8 cellular contexts compared by ENCODE assay signal in genomic region chr2:240432820-240433801, GRCh38. TPM values are rescaled to one million over a fixed set of nuclear protein-coding genes. Genes with fewer than 3 reads are reported as not detected.
DNase-seq lines count a peak whose midpoint lies in the region; ATAC-seq and TF ChIP-seq lines count a peak whose summit lies in the region.
"Had no signal": no experiment of that assay in that cellular context is flagged by ENCODE, and none has a peak within 500 bp of the region (broad histone marks: within the 10 kb centered on the region; RNA-seq: fewer than 3 reads in every experiment).

No MANE protein-coding gene starts in this region.

- POLR2A ChIA-PET in IMR-90 (lab: Charles Lee; ENCODE audit: unreplicated experiment), result interaction anchor here (0.5 kb wide), 1 partner anchor 127 kb away, joined by 16 read pairs; no protein-coding TSS in a partner anchor

- H4K91ac ChIP-seq in IMR-90 (ENCODE audit: insufficient read depth, low read depth, low read length), result peak overlapping the region; percentile 99

- no peaks in the 10 kb centered on the region for H3F3A ChIP-seq in smooth muscle cell (ENCODE audit: low read depth)

- 95% methylated on average over 16 of the region's 34 CpGs; no CpG with 5 or more reads in 1 of the 2 experiments for WGBS in IMR-90 (ENCODE audit: extremely low coverage in 2 of 2, insufficient read length in 1 of 2), 2 experiments
- 92% methylated on average over 34 of the region's 34 CpGs for WGBS in smooth muscle cell (ENCODE audit: low lambda C conversion rate)

- H2AK9ac ChIP-seq in IMR-90 (replicated peaks; ENCODE audit: low read depth, low read length, poor library complexity), result peak overlapping the region; percentile 98

- H3K4me1 Mint-ChIP-seq in activated T-cell treated with anti-CD3 and anti-CD28 coated beads, Interleukin-2, amount 50 U/mL, for 72 hours (ENCODE audit: low read depth), result peaks cover 23% of the 10 kb centered on the region

- H3K4me3 ChIP-seq in IMR-90 (ENCODE audit: insufficient read depth, low read depth, low read length) (no peak overlapping the region), smooth muscle cell (no peak overlapping the region)

- H3K9me3 ChIP-seq in IMR-90 (ENCODE audit: control insufficient read depth, insufficient read depth, low read length) (no peaks in the 10 kb centered on the region), smooth muscle cell (replicated peaks; ENCODE audit: low read depth) (no peaks in the 10 kb centered on the region)

- peak overlapping the region; percentile 86 to 96 for H4K8ac ChIP-seq in IMR-90 (ENCODE audit: low read depth in 2 of 2, low read length in 2 of 2)

- H3K36me3 ChIP-seq in IMR-90 (ENCODE audit: control insufficient read depth, insufficient read depth, low read length) (no peaks in the 10 kb centered on the region), smooth muscle cell (ENCODE audit: low read depth) (no peaks in the 10 kb centered on the region)

- peak overlapping the region; percentile 99 for H3K4ac ChIP-seq in IMR-90 (ENCODE audit: low read depth, low read length)

- H3K27ac ChIP-seq in IMR-90 (ENCODE audit: insufficient read depth, low read length) (peak overlapping the region; percentile 92), smooth muscle cell (ENCODE audit: low read depth) (peak overlapping the region; percentile 79)

- peaks cover 18% of the 10 kb centered on the region for H3K9me1 ChIP-seq in IMR-90 (ENCODE audit: insufficient read depth, low read length)

- no peak for TF ChIP-seq POLR2A in IMR-90 (IDR thresholded peaks at IDR 0.05; ENCODE audit: low read depth, low read length)

- peak overlapping the region; percentile 92; the same call in 2 of the 3 replicates for H2BK15ac ChIP-seq in IMR-90 (ENCODE audit: low read depth, low read length)

- ATAC-seq in IMR-90 (ENCODE audit: low read depth) (no peak), left ventricle myocardium superior (no peak)
- ATAC-seq in activated T-cell treated with anti-CD3 and anti-CD28 coated beads, Interleukin-2, amount 50 U/mL, for 72 hours (replicated peaks in 1 of 2), result no peak

- dilution Hi-C loops in IMR-90 (cut with HindIII; ENCODE audit: low sequenced_read_pairs, unreplicated experiment), result no loop called here

- H2AFZ ChIP-seq in IMR-90 (replicated peaks; ENCODE audit: low read length, poor library complexity) (peak overlapping the region; percentile 77), smooth muscle cell (ENCODE audit: low read depth) (no peak overlapping the region)

- H4K20me1 ChIP-seq in IMR-90 (ENCODE audit: insufficient read depth, low read length) (peaks cover 15% of the 10 kb centered on the region), smooth muscle cell (ENCODE audit: low read depth) (peaks cover 21% of the 10 kb centered on the region)

- H3K79me2 ChIP-seq in smooth muscle cell (ENCODE audit: low read depth), result peaks cover 23% of the 10 kb centered on the region

- CTCF ChIA-PET in IMR-90 (lab: Yijun Ruan, JAX), result no interaction called here

- intact Hi-C loops in IMR-90 (cut with micrococcal nuclease), result no loop called here
- intact Hi-C loops in left ventricle myocardium superior (cut with micrococcal nuclease), result no loop called here

- no peaks in the 10 kb centered on the region for H3K36me3 Mint-ChIP-seq in activated T-cell treated with anti-CD3 and anti-CD28 coated beads, Interleukin-2, amount 50 U/mL, for 72 hours (ENCODE audit: insufficient read depth in 2 of 2)

- peaks cover 0 to 38% of the 10 kb centered on the region in 2 experiments; a peak in 2 of 4 replicates for H3K79me1 ChIP-seq in IMR-90 (ENCODE audit: low read depth in 1 of 2, low read length in 2 of 2)

- H3K27ac Mint-ChIP-seq in activated T-cell treated with anti-CD3 and anti-CD28 coated beads, Interleukin-2, amount 50 U/mL, for 72 hours, result no peak overlapping the region

- peak overlapping the region; percentile 98 for H3K23ac ChIP-seq in IMR-90 (ENCODE audit: low read depth, low read length)

- H3K56ac ChIP-seq in IMR-90 (ENCODE audit: extremely low read depth, insufficient read depth, low read length), result peak overlapping the region; percentile 59; the same call in 1 of the 2 replicates

- peak overlapping the region; percentile 15 to 86 for H3K4me3 Mint-ChIP-seq in activated T-cell treated with anti-CD3 and anti-CD28 coated beads, Interleukin-2, amount 50 U/mL, for 72 hours

- no TSS peak for BruUV-seq in IMR-90 (replicated peaks; lab: Mats Ljungman, UMichigan)

- H3K4me2 ChIP-seq in IMR-90 (ENCODE audit: low read depth, low read length) (no peak overlapping the region), smooth muscle cell (peak overlapping the region; percentile 54)

- H3K27me3 ChIP-seq in IMR-90 (ENCODE audit: control insufficient read depth, insufficient read depth, low read length) (no peaks in the 10 kb centered on the region), smooth muscle cell (ENCODE audit: low read depth) (no peaks in the 10 kb centered on the region)

- in situ Hi-C loops in IMR-90 (cut with MboI; ENCODE audit: low sequenced_read_pairs), result no loop called here

- peak overlapping the region; percentile 94 for H3K14ac ChIP-seq in IMR-90 (replicated peaks; ENCODE audit: low read depth, low read length)

- H3K4me1 ChIP-seq in IMR-90 (ENCODE audit: control insufficient read depth, insufficient read depth, low read length), result peaks cover 25% of the 10 kb centered on the region
- H3K4me1 ChIP-seq in smooth muscle cell (ENCODE audit: low read depth), result peaks cover 16% of the 10 kb centered on the region

- peak overlapping the region; percentile 98 for H2BK120ac ChIP-seq in IMR-90 (ENCODE audit: low read depth, low read length)

- peak overlapping the region; percentile 94 for H3K18ac ChIP-seq in IMR-90 (ENCODE audit: low read depth, low read length)

- peak overlapping the region; percentile 93 for H2AK5ac ChIP-seq in IMR-90 (ENCODE audit: low read depth, low read length)

- H2BK20ac ChIP-seq in IMR-90 (ENCODE audit: low read depth, low read length), result peak overlapping the region; percentile 97

- no peak for TF ChIP-seq RAD21 in IMR-90 (IDR thresholded peaks at IDR 0.05; ENCODE audit: low read length)

- peak overlapping the region; percentile 99 for H2BK5ac ChIP-seq in IMR-90 (ENCODE audit: low read depth, low read length, poor library complexity, severe bottlenecking)

- peaks cover 0 to 4% of the 10 kb centered on the region in 2 donors for H3K9me3 Mint-ChIP-seq in activated T-cell treated with anti-CD3 and anti-CD28 coated beads, Interleukin-2, amount 50 U/mL, for 72 hours

- peaks cover 36% of the 10 kb centered on the region for H3K27me3 Mint-ChIP-seq in activated T-cell treated with anti-CD3 and anti-CD28 coated beads, Interleukin-2, amount 50 U/mL, for 72 hours (ENCODE audit: low read depth)

- TF ChIP-seq CTCF in IMR-90 (conservative IDR thresholded peaks at IDR 0.05; ENCODE audit: low read depth, low read length), result no peak
- no peak for TF ChIP-seq CTCF in smooth muscle cell (IDR thresholded peaks at IDR 0.05; ENCODE audit: borderline replicate concordance, insufficient read depth, poor library complexity, severe bottlenecking)

- H3K9ac ChIP-seq in IMR-90 (ENCODE audit: low read depth, low read length), result peak overlapping the region; percentile 62
- peak overlapping the region; percentile 67 for H3K9ac ChIP-seq in smooth muscle cell (ENCODE audit: low read depth)

- DNase-seq in IMR-90, result no peak
- DNase-seq in activated T-cell treated with anti-CD3 and anti-CD28 coated beads, Interleukin-2, amount 50 U/mL, for 72 hours, result no peak
- DNase-seq in left ventricle myocardium superior, result peak; percentile 24
- DNase-seq in smooth muscle cell (lab: John Stamatoyannopoulos, UW; ENCODE audit: unreplicated experiment), result no peak
- no peak for DNase-seq in GF-D8 (lab: John Stamatoyannopoulos, UW)
- no peak for DNase-seq in NCI-H2107 (lab: John Stamatoyannopoulos, UW)
- no peak for DNase-seq in NCI-H510A treated with DMSO at 0.1 percent for 48 hours (lab: John Stamatoyannopoulos, UW)
- DNase-seq: Karpas-422 had no signal

- H4K5ac ChIP-seq in IMR-90 (ENCODE audit: low read depth, low read length), result peak overlapping the region; percentile 94

TF ChIP-seq in IMR-90, 13 proteins besides CTCF, POLR2A, EP300 and RAD21:
- no peak for TF ChIP-seq SMC3 (IDR thresholded peaks at IDR 0.05; ENCODE audit: low read depth, low read length)
- no peak for TF ChIP-seq NFE2L2 (IDR thresholded peaks at IDR 0.05; ENCODE audit: low read depth, low read length)

RNA-seq across cellular contexts. Expression of gene GPC1, which starts 2.4 kb away (rescaled TPM):
- total RNA-seq in IMR-90 (2012; rRNA removed), result 16.0 and 18.6 TPM in 2 replicates
- polyA plus RNA-seq in IMR-90 (2012; rRNA removed), result 211 and 222 TPM in 2 replicates
- 148 and 334 TPM in 2 replicates for polyA plus RNA-seq in IMR-90 (2012; cell fraction: cytosol; rRNA removed)
- polyA plus RNA-seq in IMR-90 (2012; cell fraction: nucleus; rRNA removed; ENCODE audit: low replicate concordance), result 193 and 494 TPM in 2 replicates
- 1 to 10 TPM; 3.2 to 3.6 TPM for total RNA-seq in activated T-cell treated with anti-CD3 and anti-CD28 coated beads, Interleukin-2, amount 50 U/mL, for 72 hours
- 177 TPM for total RNA-seq in left ventricle myocardium superior
- 86.4 and 88.9 TPM in 2 replicates for total RNA-seq in smooth muscle cell
- polyA plus RNA-seq in smooth muscle cell, result 221 and 236 TPM in 2 replicates
